8 cellular contexts compared by ENCODE assay signal in the genomic region with DNA sequence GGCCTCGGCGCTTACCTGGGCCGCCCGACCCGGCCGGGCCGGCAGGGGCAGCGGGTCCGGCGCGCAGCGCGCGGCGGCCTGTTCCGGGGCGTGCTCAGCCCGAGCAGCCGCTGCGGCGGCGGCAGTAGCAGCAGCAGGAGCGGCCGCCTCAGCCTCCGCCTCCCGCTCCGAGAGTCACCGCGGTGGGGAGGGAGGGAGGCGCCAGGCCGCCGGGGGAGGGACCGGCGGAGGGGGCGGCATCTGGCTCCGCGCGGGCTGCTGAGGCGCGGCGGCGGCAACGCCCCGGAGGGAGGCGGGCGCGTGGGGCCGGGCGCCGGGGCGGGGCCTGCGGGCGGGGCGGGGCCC. TPM values are rescaled to one million over a fixed set of nuclear protein-coding genes. Genes with fewer than 3 reads are reported as not detected.
DNase-seq lines count a peak whose midpoint lies in the region; ATAC-seq and TF ChIP-seq lines count a peak whose summit lies in the region.

A gene with protein sequence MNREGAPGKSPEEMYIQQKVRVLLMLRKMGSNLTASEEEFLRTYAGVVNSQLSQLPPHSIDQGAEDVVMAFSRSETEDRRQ (minus strand): TSS at position 190 of the 345 bp plus-strand sequence. CDS start 38,205 bp downstream, outside the sequence.

- in situ Hi-C loops in mammary epithelial cell (cut with MboI; ENCODE audit: low sequenced_read_pairs in 2 of 2) = loop anchor here in 1 of 2 donors (5.0 kb wide), 1 partner anchor 38 kb away; no protein-coding TSS in a partner anchor

- H3K27me3 ChIP-seq in mammary epithelial cell (ENCODE audit: insufficient read depth, low read length) = no peaks in the 10 kb centered on the region
- H3K27me3 ChIP-seq in right lobe of liver = no peaks in the 10 kb centered on the region
- no peaks in the 10 kb centered on the region for H3K27me3 ChIP-seq in thymus (ENCODE audit: control insufficient read depth, insufficient read depth)

- no TSS peak for BruUV-seq in mammary epithelial cell (replicated peaks; lab: Mats Ljungman, UMichigan)

- peak within 1 kb of the TSS; percentile 78 for H3K4me3 ChIP-seq in GM12864 (ENCODE audit: low read depth, low read length)
- peak within 1 kb of the TSS; percentile 56 to 91 (median 87) for H3K4me3 ChIP-seq in mammary epithelial cell (replicated peaks in 1 of 3; ENCODE audit: insufficient read depth in 1 of 3, low read depth in 2 of 3, low read length in 3 of 3)
- H3K4me3 ChIP-seq in right lobe of liver = peak within 1 kb of the TSS; percentile 69 to 81 (median 73)
- H3K4me3 ChIP-seq in thymus (ENCODE audit: low read length) = peak within 1 kb of the TSS; percentile 81

- CTCF ChIA-PET in mammary epithelial cell (lab: Charles Lee; ENCODE audit: low non-redundant PET) = no interaction called here

- peak within 1 kb of the TSS; percentile 86 for H3K9ac ChIP-seq in mammary epithelial cell (ENCODE audit: insufficient read depth, low read length)

- DNase-seq in GM12864 (ENCODE audit: low read depth) (no peak), Kasumi-1 (lab: John Stamatoyannopoulos, UW) (peak; percentile 94 to 97), mammary epithelial cell (no peak), right lobe of liver (no peak), GF-D8 (lab: John Stamatoyannopoulos, UW) (no peak)
- DNase-seq in activated CD4-positive, CD25-positive, alpha-beta regulatory T cell treated with anti-CD3 and anti-CD28 coated beads, Interleukin-2, amount 50 U/mL, for 72 hours = no peak

- no peaks in the 10 kb centered on the region for H3K36me3 ChIP-seq in mammary epithelial cell (ENCODE audit: insufficient read depth, low read length)
- H3K36me3 ChIP-seq in right lobe of liver = no peaks in the 10 kb centered on the region
- no peaks in the 10 kb centered on the region for H3K36me3 ChIP-seq in thymus (ENCODE audit: control insufficient read depth, insufficient read depth)

- TF ChIP-seq POLR2A in right lobe of liver (IDR thresholded peaks at IDR 0.05) = peak; percentile 49

- H3K4me2 ChIP-seq in mammary epithelial cell (ENCODE audit: insufficient read depth, low read depth, low read length) = peak within 1 kb of the TSS; percentile 89

- TF ChIP-seq CTCF in GM12864 (IDR thresholded peaks at IDR 0.05; ENCODE audit: low read depth, low read length, missing control alignments) (no peak), mammary epithelial cell (conservative IDR thresholded peaks at IDR 0.05 in 1 of 2, IDR thresholded peaks at IDR 0.05 in 1 of 2; ENCODE audit: extremely low read depth in 1 of 2, insufficient read depth in 1 of 2, low read depth in 1 of 2, low read length in 2 of 2) (no peak), right lobe of liver (IDR thresholded peaks at IDR 0.05) (no peak)

- ATAC-seq in GM21717 (IDR thresholded peaks at IDR 0.05; ENCODE audit: unreplicated experiment) (peak; percentile 68), right lobe of liver (no peak)

- H2AFZ ChIP-seq in mammary epithelial cell (ENCODE audit: low read depth, low read length) = peak within 1 kb of the TSS; percentile 92

- H3K9me3 ChIP-seq in mammary epithelial cell (replicated peaks; ENCODE audit: insufficient read depth, low read length) = no peaks in the 10 kb centered on the region
- no peaks in the 10 kb centered on the region for H3K9me3 ChIP-seq in right lobe of liver
- no peaks in the 10 kb centered on the region for H3K9me3 ChIP-seq in thymus (ENCODE audit: control insufficient read depth)

- H3K27ac ChIP-seq in mammary epithelial cell (ENCODE audit: insufficient read depth, low read depth, low read length) (peak within 1 kb of the TSS; percentile 67), right lobe of liver (peak within 1 kb of the TSS; percentile 55 to 89 (median 75)), thymus (ENCODE audit: low read depth) (peak within 1 kb of the TSS; percentile 98)

- H3K4me1 ChIP-seq in mammary epithelial cell (ENCODE audit: insufficient read depth, low read length) (peaks cover 17% of the 10 kb centered on the region), right lobe of liver (peaks cover 0 to 13% (median 5%) of the 10 kb centered on the region in 4 donors), thymus (ENCODE audit: control insufficient read depth, insufficient read depth, low read length) (peaks cover 4% of the 10 kb centered on the region)

- WGBS in mammary epithelial cell (ENCODE audit: low coverage, missing lambda C conversion rate) = no CpG with 5 or more reads among the region's 54 CpGs
- WGBS in right lobe of liver (ENCODE audit: insufficient coverage, low coverage, low lambda C conversion rate, missing lambda C conversion rate) = no CpG with 5 or more reads among the region's 54 CpGs
- WGBS in thymus = under 1% methylated on average over 54 of the region's 54 CpGs

- intact Hi-C loops in mammary epithelial cell (cut with micrococcal nuclease) (loop anchor here (1.0 to 2.0 kb wide), 2 partner anchors 32 to 125 kb away; no protein-coding TSS in a partner anchor), right lobe of liver (cut with DNase I) (no loop called here)

- peaks cover 40% of the 10 kb centered on the region for H3K79me2 ChIP-seq in mammary epithelial cell (ENCODE audit: insufficient read depth, low read length)

- H4K20me1 ChIP-seq in mammary epithelial cell (ENCODE audit: insufficient read depth, low read length) = no peaks in the 10 kb centered on the region

- dilution Hi-C loops in mammary epithelial cell (cut with HindIII; ENCODE audit: low sequenced_read_pairs) = no loop called here

RNA-seq across cellular contexts. Expression of the gene that starts here (rescaled TPM):
- 100 to 1,000 TPM in 1 of 2 donors, 10 to 100 TPM in 1; 54.7 to 103 TPM for total RNA-seq in mammary epithelial cell
- 138 TPM for polyA plus RNA-seq in mammary epithelial cell
- polyA minus RNA-seq in mammary epithelial cell = 108 TPM
- 10 to 100 TPM in 3 of 6 experiments, 1 to 10 TPM in 3; 8.0 to 19.2 (median 10.0) TPM for total RNA-seq in right lobe of liver
- 16.7 TPM for polyA plus RNA-seq in thymus

Comparison
In these comparisons a context has a peak if more than half of its experiments do, and no peak if none do; other contexts are left out.
1. DNase-seq: peak in Kasumi-1 (2 of 2); none in GM12864 (single experiment), mammary epithelial cell (single experiment), right lobe of liver (0 of 3), activated CD4-positive, CD25-positive, alpha-beta regulatory T cell treated with anti-CD3 and anti-CD28 coated beads, Interleukin-2, amount 50 U/mL, for 72 hours (single experiment) and GF-D8 (single experiment).
2. Peak in every context shown above with its lines, with median percentiles within 50 percentile points of each other: H3K4me3 ChIP-seq and H3K27ac ChIP-seq.